In the genomic region with DNA sequence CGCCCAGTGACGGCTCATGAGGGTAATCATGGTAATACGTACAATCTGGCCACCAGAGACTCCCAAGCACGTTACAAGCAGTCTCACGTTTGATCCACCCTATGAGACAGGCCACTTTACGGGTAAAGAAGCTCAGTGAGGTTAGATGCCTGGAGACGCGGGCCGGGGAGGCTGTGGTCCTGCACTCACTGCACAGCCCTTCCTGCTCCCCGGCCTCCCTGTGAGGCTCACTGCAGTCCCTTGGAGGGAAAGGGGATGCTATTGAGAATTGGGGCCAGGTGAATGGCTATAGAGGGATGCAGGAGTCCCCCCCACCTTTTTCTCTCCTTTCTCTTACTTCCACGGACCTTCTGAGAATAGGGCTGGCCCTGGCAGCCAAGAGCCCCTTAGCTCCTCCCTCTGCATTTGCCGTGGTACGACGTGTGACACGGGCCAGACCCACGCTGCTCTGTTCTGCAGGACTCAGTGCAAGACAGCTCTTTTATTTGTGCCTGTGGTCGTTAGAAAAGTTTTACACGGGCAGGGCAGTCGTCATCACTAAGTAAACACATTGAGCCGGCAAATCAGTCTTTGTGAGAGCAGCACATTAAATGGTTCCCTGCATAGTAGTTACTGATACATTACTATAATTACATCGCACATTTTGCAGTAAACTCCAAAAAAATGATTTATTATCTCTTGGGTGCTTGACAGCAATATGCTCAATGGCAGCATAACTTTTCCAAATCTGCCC, we compare ENCODE assay signal across 1 cellular context.
TF ChIP-seq lines count a peak whose summit lies in the region.

No MANE protein-coding gene starts in this region.

TF ChIP-seq in HEK293, 187 proteins besides CTCF, POLR2A, EP300 and RAD21 (continued from another document and continues in another):
- TF ChIP-seq KLF8 (tag by site-specific recombination; IDR thresholded peaks at IDR 0.05) (no peak), ZNF112 (tag by site-specific recombination; IDR thresholded peaks at IDR 0.05) (no peak), ZNF670 (tag by site-specific recombination; IDR thresholded peaks at IDR 0.05; ENCODE audit: low read depth) (no peak), ZNF747 (tag by site-specific recombination; IDR thresholded peaks at IDR 0.05) (no peak), BCL11A (tag by site-specific recombination; IDR thresholded peaks at IDR 0.05; ENCODE audit: low read depth) (no peak), ZNF184 (tag by site-specific recombination; IDR thresholded peaks at IDR 0.05) (0 out of 2 replicates have a peak, but pooled peaks have one; percentile 53), ZNF701 (tag by site-specific recombination; IDR thresholded peaks at IDR 0.05) (no peak), ZNF548 (tag by site-specific recombination; IDR thresholded peaks at IDR 0.05) (no peak), KLF9 (tag by site-specific recombination; IDR thresholded peaks at IDR 0.05; ENCODE audit: low read depth) (no peak), ZNF837 (tag by site-specific recombination; IDR thresholded peaks at IDR 0.05) (no peak), HOXA7 (CRISPR knock-in tag; IDR thresholded peaks at IDR 0.05; ENCODE audit: borderline replicate concordance) (no peak), ZNF114 (tag by site-specific recombination; IDR thresholded peaks at IDR 0.05) (no peak), ZNF473 (tag by site-specific recombination; IDR thresholded peaks at IDR 0.05) (no peak), ZNF501 (tag by site-specific recombination; IDR thresholded peaks at IDR 0.05) (no peak), SCRT2 (tag by site-specific recombination; IDR thresholded peaks at IDR 0.05) (no peak), ZNF529 (tag by site-specific recombination; IDR thresholded peaks at IDR 0.05; ENCODE audit: insufficient replicate concordance) (no peak), ZNF549 (tag by site-specific recombination; IDR thresholded peaks at IDR 0.05) (no peak), HOXD13 (CRISPR knock-in tag; IDR thresholded peaks at IDR 0.05; ENCODE audit: borderline replicate concordance) (no peak), MZF1 (tag by site-specific recombination; IDR thresholded peaks at IDR 0.05; ENCODE audit: borderline replicate concordance) (no peak), WT1 (tag by site-specific recombination; IDR thresholded peaks at IDR 0.05) (peak; percentile 65; the same call in 1 of the 2 replicates), ZNF324 (tag by site-specific recombination; IDR thresholded peaks at IDR 0.05) (no peak), ZNF23 (tag by site-specific recombination; IDR thresholded peaks at IDR 0.05; ENCODE audit: borderline replicate concordance) (no peak), GLI2 (tag by site-specific recombination; IDR thresholded peaks at IDR 0.05; ENCODE audit: borderline replicate concordance, low read depth) (peak; percentile 52; the same call in 1 of the 2 replicates), KLF10 (tag by site-specific recombination; IDR thresholded peaks at IDR 0.05) (0 out of 2 replicates have a peak, but pooled peaks have one; percentile 23), ZXDB (tag by site-specific recombination; IDR thresholded peaks at IDR 0.05) (no peak), ZNF350 (tag by site-specific recombination; IDR thresholded peaks at IDR 0.05) (no peak), ZNF658 (tag by site-specific recombination; IDR thresholded peaks at IDR 0.05) (no peak), ZNF138 (tag by site-specific recombination; IDR thresholded peaks at IDR 0.05; ENCODE audit: borderline replicate concordance) (no peak), ZNF530 (tag by site-specific recombination; IDR thresholded peaks at IDR 0.05; ENCODE audit: low read depth) (no peak), GFI1B (tag by site-specific recombination; IDR thresholded peaks at IDR 0.05) (no peak), ZBTB8A (tag by site-specific recombination; IDR thresholded peaks at IDR 0.05) (no peak), ZNF366 (tag by site-specific recombination; conservative IDR thresholded peaks at IDR 0.05) (0 out of 2 replicates have a peak, but pooled peaks have one; percentile 36), ZNF843 (tag by site-specific recombination; IDR thresholded peaks at IDR 0.05) (peak; percentile 71; the same call in 1 of the 2 replicates), ZNF707 (tag by site-specific recombination; IDR thresholded peaks at IDR 0.05) (no peak), ZNF76 (tag by site-specific recombination; IDR thresholded peaks at IDR 0.05; ENCODE audit: borderline replicate concordance, low read depth) (no peak), HOXC10 (CRISPR knock-in tag; IDR thresholded peaks at IDR 0.05) (no peak), ZFP41 (tag by site-specific recombination; IDR thresholded peaks at IDR 0.05; ENCODE audit: borderline replicate concordance) (no peak), ZNF133 (tag by site-specific recombination; IDR thresholded peaks at IDR 0.05) (no peak), ZNF16 (tag by site-specific recombination; IDR thresholded peaks at IDR 0.05; ENCODE audit: low read depth) (no peak), ZNF660 (tag by site-specific recombination; IDR thresholded peaks at IDR 0.05) (no peak), ZNF354C (tag by site-specific recombination; IDR thresholded peaks at IDR 0.05; ENCODE audit: borderline replicate concordance, low read depth) (no peak), SCRT1 (tag by site-specific recombination; IDR thresholded peaks at IDR 0.05; ENCODE audit: borderline replicate concordance) (no peak), ZNF169 (tag by site-specific recombination; IDR thresholded peaks at IDR 0.05) (no peak), ZNF664 (tag by site-specific recombination; IDR thresholded peaks at IDR 0.05) (no peak), ZNF132 (tag by site-specific recombination; IDR thresholded peaks at IDR 0.05; ENCODE audit: borderline replicate concordance) (no peak), ZNF600 (tag by site-specific recombination; IDR thresholded peaks at IDR 0.05) (peak; percentile 57; the same call in 1 of the 2 replicates), ZNF785 (tag by site-specific recombination; IDR thresholded peaks at IDR 0.05) (no peak), ZNF335 (tag by site-specific recombination; conservative IDR thresholded peaks at IDR 0.05) (no peak), TCF7L2 (IDR thresholded peaks at IDR 0.05; ENCODE audit: borderline replicate concordance, low read depth, low read length) (no peak), GLIS2 (tag by site-specific recombination; IDR thresholded peaks at IDR 0.05) (no peak), SP2 (tag by site-specific recombination; IDR thresholded peaks at IDR 0.05) (no peak), ZNF426 (tag by site-specific recombination; IDR thresholded peaks at IDR 0.05) (no peak), ZNF558 (tag by site-specific recombination; IDR thresholded peaks at IDR 0.05) (no peak), BCL11B (tag by site-specific recombination; IDR thresholded peaks at IDR 0.05; ENCODE audit: low read depth) (no peak), ZNF560 (tag by site-specific recombination; IDR thresholded peaks at IDR 0.05; ENCODE audit: borderline replicate concordance) (no peak), GLIS1 (tag by site-specific recombination; IDR thresholded peaks at IDR 0.05) (peak; percentile 34; the same call in 1 of the 2 replicates), ZNF394 (tag by site-specific recombination; IDR thresholded peaks at IDR 0.05; ENCODE audit: borderline replicate concordance) (no peak), ZSCAN30 (tag by site-specific recombination; IDR thresholded peaks at IDR 0.05) (no peak)
- TF ChIP-seq, protein P1, sequence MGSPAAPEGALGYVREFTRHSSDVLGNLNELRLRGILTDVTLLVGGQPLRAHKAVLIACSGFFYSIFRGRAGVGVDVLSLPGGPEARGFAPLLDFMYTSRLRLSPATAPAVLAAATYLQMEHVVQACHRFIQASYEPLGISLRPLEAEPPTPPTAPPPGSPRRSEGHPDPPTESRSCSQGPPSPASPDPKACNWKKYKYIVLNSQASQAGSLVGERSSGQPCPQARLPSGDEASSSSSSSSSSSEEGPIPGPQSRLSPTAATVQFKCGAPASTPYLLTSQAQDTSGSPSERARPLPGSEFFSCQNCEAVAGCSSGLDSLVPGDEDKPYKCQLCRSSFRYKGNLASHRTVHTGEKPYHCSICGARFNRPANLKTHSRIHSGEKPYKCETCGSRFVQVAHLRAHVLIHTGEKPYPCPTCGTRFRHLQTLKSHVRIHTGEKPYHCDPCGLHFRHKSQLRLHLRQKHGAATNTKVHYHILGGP (tag by site-specific recombination; IDR thresholded peaks at IDR 0.05), result no peak
- TF ChIP-seq, protein P2, sequence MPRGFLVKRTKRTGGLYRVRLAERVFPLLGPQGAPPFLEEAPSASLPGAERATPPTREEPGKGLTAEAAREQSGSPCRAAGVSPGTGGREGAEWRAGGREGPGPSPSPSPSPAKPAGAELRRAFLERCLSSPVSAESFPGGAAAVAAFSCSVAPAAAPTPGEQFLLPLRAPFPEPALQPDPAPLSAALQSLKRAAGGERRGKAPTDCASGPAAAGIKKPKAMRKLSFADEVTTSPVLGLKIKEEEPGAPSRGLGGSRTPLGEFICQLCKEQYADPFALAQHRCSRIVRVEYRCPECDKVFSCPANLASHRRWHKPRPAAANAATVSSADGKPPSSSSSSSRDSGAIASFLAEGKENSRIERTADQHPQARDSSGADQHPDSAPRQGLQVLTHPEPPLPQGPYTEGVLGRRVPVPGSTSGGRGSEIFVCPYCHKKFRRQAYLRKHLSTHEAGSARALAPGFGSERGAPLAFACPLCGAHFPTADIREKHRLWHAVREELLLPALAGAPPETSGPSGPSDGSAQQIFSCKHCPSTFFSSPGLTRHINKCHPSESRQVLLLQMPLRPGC (tag by site-specific recombination; IDR thresholded peaks at IDR 0.05), result no peak
- TF ChIP-seq, protein P3, sequence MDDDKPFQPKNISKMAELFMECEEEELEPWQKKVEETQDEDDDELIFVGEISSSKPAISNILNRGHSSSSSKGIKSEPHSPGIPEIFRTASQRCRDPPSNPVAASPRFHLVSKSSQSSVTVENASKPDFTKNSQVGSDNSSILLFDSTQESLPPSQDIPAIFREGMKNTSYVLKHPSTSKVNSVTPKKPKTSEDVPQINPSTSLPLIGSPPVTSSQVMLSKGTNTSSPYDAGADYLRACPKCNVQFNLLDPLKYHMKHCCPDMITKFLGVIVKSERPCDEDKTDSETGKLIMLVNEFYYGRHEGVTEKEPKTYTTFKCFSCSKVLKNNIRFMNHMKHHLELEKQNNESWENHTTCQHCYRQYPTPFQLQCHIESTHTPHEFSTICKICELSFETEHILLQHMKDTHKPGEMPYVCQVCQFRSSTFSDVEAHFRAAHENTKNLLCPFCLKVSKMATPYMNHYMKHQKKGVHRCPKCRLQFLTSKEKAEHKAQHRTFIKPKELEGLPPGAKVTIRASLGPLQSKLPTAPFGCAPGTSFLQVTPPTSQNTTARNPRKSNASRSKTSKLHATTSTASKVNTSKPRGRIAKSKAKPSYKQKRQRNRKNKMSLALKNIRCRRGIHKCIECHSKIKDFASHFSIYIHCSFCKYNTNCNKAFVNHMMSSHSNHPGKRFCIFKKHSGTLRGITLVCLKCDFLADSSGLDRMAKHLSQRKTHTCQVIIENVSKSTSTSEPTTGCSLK (tag by site-specific recombination; IDR thresholded peaks at IDR 0.05), result no peak
- TF ChIP-seq, protein P4, sequence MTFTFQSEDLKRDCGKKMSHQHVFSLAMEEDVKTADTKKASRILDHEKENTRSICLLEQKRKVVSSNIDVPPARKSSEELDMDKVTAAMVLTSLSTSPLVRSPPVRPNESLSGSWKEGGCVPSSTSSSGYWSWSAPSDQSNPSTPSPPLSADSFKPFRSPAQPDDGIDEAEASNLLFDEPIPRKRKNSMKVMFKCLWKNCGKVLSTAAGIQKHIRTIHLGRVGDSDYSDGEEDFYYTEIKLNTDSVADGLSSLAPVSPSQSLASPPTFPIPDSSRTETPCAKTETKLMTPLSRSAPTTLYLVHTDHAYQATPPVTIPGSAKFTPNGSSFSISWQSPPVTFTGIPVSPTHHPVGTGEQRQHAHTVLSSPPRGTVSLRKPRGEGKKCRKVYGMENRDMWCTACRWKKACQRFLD (tag by site-specific recombination; IDR thresholded peaks at IDR 0.05), result no peak
- TF ChIP-seq, protein P5, sequence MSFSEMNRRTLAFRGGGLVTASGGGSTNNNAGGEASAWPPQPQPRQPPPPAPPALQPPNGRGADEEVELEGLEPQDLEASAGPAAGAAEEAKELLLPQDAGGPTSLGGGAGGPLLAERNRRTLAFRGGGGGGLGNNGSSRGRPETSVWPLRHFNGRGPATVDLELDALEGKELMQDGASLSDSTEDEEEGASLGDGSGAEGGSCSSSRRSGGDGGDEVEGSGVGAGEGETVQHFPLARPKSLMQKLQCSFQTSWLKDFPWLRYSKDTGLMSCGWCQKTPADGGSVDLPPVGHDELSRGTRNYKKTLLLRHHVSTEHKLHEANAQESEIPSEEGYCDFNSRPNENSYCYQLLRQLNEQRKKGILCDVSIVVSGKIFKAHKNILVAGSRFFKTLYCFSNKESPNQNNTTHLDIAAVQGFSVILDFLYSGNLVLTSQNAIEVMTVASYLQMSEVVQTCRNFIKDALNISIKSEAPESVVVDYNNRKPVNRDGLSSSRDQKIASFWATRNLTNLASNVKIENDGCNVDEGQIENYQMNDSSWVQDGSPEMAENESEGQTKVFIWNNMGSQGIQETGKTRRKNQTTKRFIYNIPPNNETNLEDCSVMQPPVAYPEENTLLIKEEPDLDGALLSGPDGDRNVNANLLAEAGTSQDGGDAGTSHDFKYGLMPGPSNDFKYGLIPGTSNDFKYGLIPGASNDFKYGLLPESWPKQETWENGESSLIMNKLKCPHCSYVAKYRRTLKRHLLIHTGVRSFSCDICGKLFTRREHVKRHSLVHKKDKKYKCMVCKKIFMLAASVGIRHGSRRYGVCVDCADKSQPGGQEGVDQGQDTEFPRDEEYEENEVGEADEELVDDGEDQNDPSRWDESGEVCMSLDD (tag by site-specific recombination; IDR thresholded peaks at IDR 0.05), result no peak
- TF ChIP-seq, protein P6, sequence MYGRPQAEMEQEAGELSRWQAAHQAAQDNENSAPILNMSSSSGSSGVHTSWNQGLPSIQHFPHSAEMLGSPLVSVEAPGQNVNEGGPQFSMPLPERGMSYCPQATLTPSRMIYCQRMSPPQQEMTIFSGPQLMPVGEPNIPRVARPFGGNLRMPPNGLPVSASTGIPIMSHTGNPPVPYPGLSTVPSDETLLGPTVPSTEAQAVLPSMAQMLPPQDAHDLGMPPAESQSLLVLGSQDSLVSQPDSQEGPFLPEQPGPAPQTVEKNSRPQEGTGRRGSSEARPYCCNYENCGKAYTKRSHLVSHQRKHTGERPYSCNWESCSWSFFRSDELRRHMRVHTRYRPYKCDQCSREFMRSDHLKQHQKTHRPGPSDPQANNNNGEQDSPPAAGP (tag by site-specific recombination; IDR thresholded peaks at IDR 0.05), result no peak
- TF ChIP-seq, protein P7, sequence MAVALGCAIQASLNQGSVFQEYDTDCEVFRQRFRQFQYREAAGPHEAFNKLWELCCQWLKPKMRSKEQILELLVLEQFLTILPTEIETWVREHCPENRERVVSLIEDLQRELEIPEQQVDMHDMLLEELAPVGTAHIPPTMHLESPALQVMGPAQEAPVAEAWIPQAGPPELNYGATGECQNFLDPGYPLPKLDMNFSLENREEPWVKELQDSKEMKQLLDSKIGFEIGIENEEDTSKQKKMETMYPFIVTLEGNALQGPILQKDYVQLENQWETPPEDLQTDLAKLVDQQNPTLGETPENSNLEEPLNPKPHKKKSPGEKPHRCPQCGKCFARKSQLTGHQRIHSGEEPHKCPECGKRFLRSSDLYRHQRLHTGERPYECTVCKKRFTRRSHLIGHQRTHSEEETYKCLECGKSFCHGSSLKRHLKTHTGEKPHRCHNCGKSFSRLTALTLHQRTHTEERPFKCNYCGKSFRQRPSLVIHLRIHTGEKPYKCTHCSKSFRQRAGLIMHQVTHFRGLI (tag by site-specific recombination; IDR thresholded peaks at IDR 0.05), result no peak
